In genomic region chr4:169311643-169312365, GRCh38 we compare ENCODE assay signal across 8 cellular contexts. TPM values are rescaled to one million over a fixed set of nuclear protein-coding genes. Genes with fewer than 3 reads are reported as not detected.
DNase-seq lines count a peak whose midpoint lies in the region; ATAC-seq, FAIRE-seq and TF ChIP-seq lines count a peak whose summit lies in the region.

No MANE protein-coding gene starts in this region.

- ATAC-seq in GM18511 (IDR thresholded peaks at IDR 0.05; ENCODE audit: unreplicated experiment): peak; percentile 95
- ATAC-seq in HG03108 (IDR thresholded peaks at IDR 0.05; ENCODE audit: unreplicated experiment): peak; percentile 89
- no peak for ATAC-seq in T-helper 17 cell
- no peak for ATAC-seq in GM18505 (IDR thresholded peaks at IDR 0.05; ENCODE audit: unreplicated experiment)

- H2BK12ac ChIP-seq in H1 (ENCODE audit: low read depth, low read length) (no peak overlapping the region), mesenchymal stem cell (ENCODE audit: low read length in 2 of 2) (peak overlapping the region in 1 of 2 experiments; percentile 0)

- TF ChIP-seq CTCF in OCI-LY3 (IDR thresholded peaks at IDR 0.05; ENCODE audit: low read depth, low read length) (peak; percentile 78), H1 (IDR thresholded peaks at IDR 0.05; ENCODE audit: control extremely low read depth in 1 of 3, insufficient read depth in 1 of 3, low read depth in 1 of 3, low read length in 3 of 3) (peak; percentile 18 to 75 (median 66))

- H3K36me3 Mint-ChIP-seq in T-helper 17 cell (ENCODE audit: low read depth): no peaks in the 10 kb centered on the region

- H3K9ac ChIP-seq in OCI-LY3 (ENCODE audit: low read length) (no peak overlapping the region), H1 (replicated peaks in 1 of 4; ENCODE audit: extremely low read depth in 1 of 4, low read depth in 3 of 4, low read length in 3 of 4) (no peak overlapping the region), mesenchymal stem cell (ENCODE audit: low read length) (no peak overlapping the region)

- no peak overlapping the region for H4K5ac ChIP-seq in H1 (ENCODE audit: insufficient read length, low read depth, low read length)

- no peaks in the 10 kb centered on the region for H3K4me1 Mint-ChIP-seq in T-helper 17 cell

- no peaks in the 10 kb centered on the region for H3K23me2 ChIP-seq in H1 (ENCODE audit: low read depth, low read length)

- H3K4me3 ChIP-seq in OCI-LY3 (ENCODE audit: low read length) (no peak overlapping the region), H1 (ENCODE audit: extremely low read depth in 1 of 4, insufficient read depth in 2 of 4, low read depth in 3 of 4, low read length in 4 of 4) (no peak overlapping the region), mesenchymal stem cell (ENCODE audit: insufficient read depth in 1 of 2, low read depth in 1 of 2, low read length in 2 of 2) (no peak overlapping the region)

- H3K79me1 ChIP-seq in H1 (ENCODE audit: low read depth, low read length) (no peaks in the 10 kb centered on the region), mesenchymal stem cell (replicated peaks; ENCODE audit: low read length, poor library complexity, severe bottlenecking) (no peaks in the 10 kb centered on the region)

- H2AFZ ChIP-seq in OCI-LY3 (ENCODE audit: low read depth, low read length) (0 out of 2 replicates have a peak overlapping the region, but pooled peaks have one; percentile 47), H1 (ENCODE audit: low read length) (peak overlapping the region; percentile 95), mesenchymal stem cell (ENCODE audit: low read depth, low read length) (no peak overlapping the region)

- no peak for TF ChIP-seq EP300 in H1 (IDR thresholded peaks at IDR 0.05; ENCODE audit: borderline replicate concordance in 1 of 2, low read depth in 2 of 2, low read length in 2 of 2)

- TF ChIP-seq RAD21 in H1 (IDR thresholded peaks at IDR 0.05 in 1 of 2, conservative IDR thresholded peaks at IDR 0.05 in 1 of 2; ENCODE audit: low read depth in 2 of 2, low read length in 2 of 2): peak; percentile 56 to 70

- no peak overlapping the region for H3K14ac ChIP-seq in H1 (ENCODE audit: insufficient read length)
- H3K14ac ChIP-seq in mesenchymal stem cell (ENCODE audit: low read length in 2 of 2): no peak overlapping the region

- no peaks in the 10 kb centered on the region for H3K79me2 ChIP-seq in OCI-LY3 (ENCODE audit: low read length)
- H3K79me2 ChIP-seq in H1 (ENCODE audit: control insufficient read depth in 1 of 2, insufficient read depth in 2 of 2, low read length in 2 of 2): no peaks in the 10 kb centered on the region

- DNase-seq in AG20443 (ENCODE audit: low spot score) (peak; percentile 71), H1 (ENCODE audit: low read depth in 1 of 2, low spot score in 2 of 2) (peak; percentile 25 to 55), mesenchymal stem cell (peak; percentile 56), T-helper 17 cell (no peak)

- peak; percentile 42 for FAIRE-seq in H1 (lab: Jason Lieb, UNC)

- 0 out of 2 replicates have a peak, but pooled peaks cover 3% of the 10 kb centered on the region for H3K27me3 ChIP-seq in OCI-LY3 (ENCODE audit: low read depth, low read length)
- no peaks in the 10 kb centered on the region for H3K27me3 ChIP-seq in H1 (replicated peaks in 1 of 4; ENCODE audit: control insufficient read depth in 3 of 4, extremely low read depth in 1 of 4, insufficient read depth in 3 of 4, low read length in 3 of 4)
- no peaks in the 10 kb centered on the region for H3K27me3 ChIP-seq in mesenchymal stem cell (ENCODE audit: control insufficient read depth in 1 of 2, insufficient read depth in 1 of 2, low read length in 2 of 2)

- H3K4ac ChIP-seq in H1 (replicated peaks; ENCODE audit: insufficient read length, low read depth, low read length): no peak overlapping the region
- H3K4ac ChIP-seq in mesenchymal stem cell (ENCODE audit: low read depth in 1 of 2, low read length in 2 of 2): no peak overlapping the region

- no peak overlapping the region for H3K56ac ChIP-seq in H1 (replicated peaks; ENCODE audit: insufficient read length, low read depth, low read length)

- H3K18ac ChIP-seq in H1 (ENCODE audit: extremely low read depth, low read length) (no peak overlapping the region; the same call in 1 of the 2 replicates), mesenchymal stem cell (ENCODE audit: low read depth in 1 of 2, low read length in 2 of 2) (peak overlapping the region in 1 of 2 experiments; percentile 5)

- H3K9me3 ChIP-seq in OCI-LY3 (ENCODE audit: insufficient read depth, low read length): no peaks in the 10 kb centered on the region
- H3K9me3 ChIP-seq in H1 (ENCODE audit: insufficient read depth in 2 of 2, low read depth in 1 of 2, low read length in 1 of 2): no peaks in the 10 kb centered on the region
- no peaks in the 10 kb centered on the region for H3K9me3 ChIP-seq in mesenchymal stem cell (ENCODE audit: control insufficient read depth, low read length)
- H3K9me3 ChIP-seq in T-helper 17 cell (ENCODE audit: control insufficient read depth, low read length, poor library complexity, severe bottlenecking): no peaks in the 10 kb centered on the region

- no peak overlapping the region for H2BK20ac ChIP-seq in H1 (ENCODE audit: low read length)

- H3K36me3 ChIP-seq in OCI-LY3 (replicated peaks; ENCODE audit: low read depth, low read length) (no peaks in the 10 kb centered on the region), H1 (ENCODE audit: control insufficient read depth in 2 of 4, insufficient read depth in 4 of 4, low read length in 3 of 4) (no peaks in the 10 kb centered on the region), mesenchymal stem cell (ENCODE audit: control insufficient read depth in 1 of 2, insufficient read depth in 2 of 2, low read depth in 1 of 2, low read length in 2 of 2) (no peaks in the 10 kb centered on the region)

- H2AK5ac ChIP-seq in H1 (ENCODE audit: low read depth, low read length) (no peak overlapping the region), mesenchymal stem cell (ENCODE audit: low read length, severe bottlenecking) (peak overlapping the region; percentile 3)

- H3K23ac ChIP-seq in H1 (ENCODE audit: insufficient read length): no peak overlapping the region
- no peak overlapping the region for H3K23ac ChIP-seq in mesenchymal stem cell (ENCODE audit: low read length in 2 of 2)

- H2BK120ac ChIP-seq in H1 (replicated peaks; ENCODE audit: low read depth, low read length): no peak overlapping the region
- no peak overlapping the region for H2BK120ac ChIP-seq in mesenchymal stem cell (ENCODE audit: low read depth, low read length)

- H3K4me1 ChIP-seq in OCI-LY3 (ENCODE audit: low read length) (no peaks in the 10 kb centered on the region), H1 (replicated peaks in 1 of 4; ENCODE audit: control insufficient read depth in 3 of 4, insufficient read depth in 4 of 4, low read length in 3 of 4) (peaks cover 0 to 4% (median 0%) of the 10 kb centered on the region in 4 experiments; a peak in 3 of 7 replicates), mesenchymal stem cell (ENCODE audit: control insufficient read depth, insufficient read depth, low read depth, low read length) (peaks cover 5% of the 10 kb centered on the region)

- H4K91ac ChIP-seq in H1 (replicated peaks; ENCODE audit: insufficient read length, low read length) (peak overlapping the region; percentile 10), mesenchymal stem cell (ENCODE audit: low read length) (no peak overlapping the region)

- H2BK5ac ChIP-seq in H1 (ENCODE audit: low read depth, low read length): no peak overlapping the region
- no peak overlapping the region for H2BK5ac ChIP-seq in mesenchymal stem cell (ENCODE audit: low read depth, low read length, poor library complexity, severe bottlenecking)

- no peak overlapping the region for H3K4me3 Mint-ChIP-seq in T-helper 17 cell

- TF ChIP-seq POLR2A in H1 (IDR thresholded peaks at IDR 0.05; ENCODE audit: control extremely low read depth in 1 of 2, low read depth in 2 of 2, low read length in 2 of 2) (no peak), GM18505 (IDR thresholded peaks at IDR 0.05; ENCODE audit: borderline replicate concordance, extremely low read depth, insufficient read depth, insufficient read length) (no peak)

- H3K27ac Mint-ChIP-seq in T-helper 17 cell: no peak overlapping the region

- H3K27ac ChIP-seq in OCI-LY3 (ENCODE audit: low read length): no peak overlapping the region
- no peak overlapping the region for H3K27ac ChIP-seq in H1 (ENCODE audit: low read depth, low read length)
- H3K27ac ChIP-seq in mesenchymal stem cell (ENCODE audit: low read length, poor library complexity, severe bottlenecking): no peak overlapping the region

- CTCF ChIA-PET in H1 (lab: Charles Lee; ENCODE audit: partially characterized antibody): interaction anchor here (0.6 to 2.7 kb wide), 30 partner anchors 10 to 381 kb away, joined by 3 to 15 read pairs (median 3); no protein-coding TSS in a partner anchor

- peak overlapping the region; percentile 62; the same call in 1 of the 2 replicates for H4K8ac ChIP-seq in H1 (ENCODE audit: extremely low read depth, insufficient read depth, low read length)
- no peak overlapping the region for H4K8ac ChIP-seq in mesenchymal stem cell (ENCODE audit: low read length)

- 73% methylated on average over 12 of the region's 12 CpGs; no CpG with 5 or more reads in 1 of the 2 experiments for WGBS in H1 (ENCODE audit: extremely low coverage in 1 of 2, insufficient coverage in 1 of 2, insufficient read length in 1 of 2, insufficient replicate concordance in 2 of 2, low coverage in 1 of 2, low lambda C conversion rate in 2 of 2, missing lambda C conversion rate in 1 of 2), 2 experiments
- WGBS in mesenchymal stem cell: 73% methylated on average over 11 of the region's 12 CpGs

- no peaks in the 10 kb centered on the region for H4K20me1 ChIP-seq in OCI-LY3 (ENCODE audit: insufficient read depth, low read length)
- H4K20me1 ChIP-seq in H1 (replicated peaks in 1 of 2; ENCODE audit: control insufficient read depth in 1 of 2, insufficient read depth in 2 of 2, low read length in 2 of 2): no peaks in the 10 kb centered on the region

- H3K4me2 ChIP-seq in OCI-LY3 (ENCODE audit: low read length): no peak overlapping the region
- H3K4me2 ChIP-seq in H1 (ENCODE audit: insufficient read depth in 1 of 2, low read depth in 2 of 2, low read length in 2 of 2): no peak overlapping the region
- no peak overlapping the region for H3K4me2 ChIP-seq in mesenchymal stem cell (ENCODE audit: low read length, poor library complexity, severe bottlenecking)

- peaks cover 31% of the 10 kb centered on the region for H3K27me3 Mint-ChIP-seq in T-helper 17 cell

- H2BK15ac ChIP-seq in H1 (ENCODE audit: low read length) (no peak overlapping the region), mesenchymal stem cell (ENCODE audit: low read depth, poor library complexity, severe bottlenecking) (no peak overlapping the region)

- POLR2A ChIA-PET in H1 (lab: Charles Lee; ENCODE audit: partially characterized antibody): no interaction called here

RNA-seq across cellular contexts. Expression of gene SH3RF1, which starts 41.0 kb away (rescaled TPM):
- total RNA-seq in H1 (2021; fragmentation: NEBNext Ultra II Directional; extraction: Animal tissue kit (Norgen Biotek cat#: 25700)): 14.2 and 15.1 TPM in 2 replicates
- polyA plus RNA-seq in H1 (2011; rRNA removed): 6.9 and 9.4 TPM in 2 replicates
- 3.9 TPM for polyA plus RNA-seq in H1 (2011; cell fraction: cytosol; rRNA removed)
- polyA plus RNA-seq in H1 (2011; cell fraction: nucleus; rRNA removed): 13.3 TPM
- 6.8 to 8.9 TPM (median 6.9 TPM) in 4 replicates for polyA plus RNA-seq in H1 (2012, experiment 1 of 2)
- polyA plus RNA-seq in H1 (2012, experiment 2 of 2): 1.9 TPM
- polyA plus RNA-seq in H1 (2013, experiment 1 of 2): 6.7 TPM
- polyA plus RNA-seq in H1 (2013, experiment 2 of 2): 6.9 TPM
- 36.6 and 41.2 TPM in 2 replicates for polyA minus RNA-seq in H1 (2011; rRNA and poly(A)+ RNA removed)
- 8.7 TPM for polyA minus RNA-seq in H1 (2011; cell fraction: cytosol; rRNA and poly(A)+ RNA removed)
- polyA minus RNA-seq in H1 (2011; cell fraction: nucleus; rRNA and poly(A)+ RNA removed): 31.0 TPM
- polyA plus RNA-seq in mesenchymal stem cell (2013, experiment 1 of 2): 8.0 TPM
- 8.1 TPM for polyA plus RNA-seq in mesenchymal stem cell (2013, experiment 2 of 2)
- under 1 TPM; 0.16 to 0.42 TPM for total RNA-seq in T-helper 17 cell

Comparison
In these comparisons a context has a peak if more than half of its experiments do, and no peak if none do; other contexts are left out.
1. DNase-seq: peak in AG20443 (single experiment), H1 (2 of 2) and mesenchymal stem cell (single experiment); none in T-helper 17 cell (0 of 3).
2. ATAC-seq: peak in GM18511 (single experiment) and HG03108 (single experiment); none in T-helper 17 cell (single experiment) and GM18505 (single experiment).
3. RNA of gene SH3RF1, which starts 41.0 kb away (total RNA-seq): 14.2 to 15.1 TPM in H1; 0.16 to 0.42 TPM in T-helper 17 cell; every median in the first group is over 10 times any median in the second.